10 cellular contexts compared by ENCODE assay signal in the genomic region with DNA sequence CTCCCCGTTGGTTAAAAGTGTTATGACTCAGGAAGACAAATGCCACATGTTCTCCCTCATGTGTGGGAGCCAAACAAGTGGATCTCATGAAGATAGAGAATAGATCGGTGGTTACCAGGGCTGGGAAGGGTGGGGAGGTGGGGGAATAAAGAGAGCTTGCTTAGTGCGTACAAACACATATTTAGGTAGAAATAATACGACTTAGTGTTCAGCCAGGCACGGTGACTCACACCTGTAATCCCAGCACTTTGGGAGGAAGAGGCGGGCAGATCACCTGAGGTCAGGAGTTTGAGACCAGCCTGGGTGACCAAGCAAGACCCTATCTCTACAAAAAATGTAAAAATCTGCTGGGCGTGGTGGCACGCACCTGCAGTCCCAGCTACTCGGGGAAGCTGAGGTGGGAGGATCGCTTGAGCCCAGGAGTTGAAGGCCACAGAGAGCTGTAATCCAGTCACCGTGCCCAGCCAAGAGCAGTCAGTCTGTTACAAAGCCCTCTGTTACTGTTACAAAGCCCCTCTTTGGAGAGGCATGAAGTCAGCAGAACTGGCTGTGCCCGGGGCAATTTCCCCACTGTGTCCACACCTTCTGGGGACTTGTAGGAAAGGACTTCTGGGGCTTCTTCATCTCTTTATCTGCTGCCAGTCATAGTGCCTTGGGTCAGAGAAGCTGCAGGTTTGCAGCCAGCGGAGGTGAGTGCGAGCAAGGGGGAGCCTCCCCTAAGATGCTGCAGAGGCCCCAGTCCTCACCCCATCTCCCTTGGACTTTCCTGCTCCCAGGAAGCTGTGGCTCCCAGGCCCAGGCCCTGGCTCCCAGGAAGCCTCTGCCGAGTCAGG. TPM values are rescaled to one million over a fixed set of nuclear protein-coding genes. Genes with fewer than 3 reads are reported as not detected.
DNase-seq lines count a peak whose midpoint lies in the region; ATAC-seq and TF ChIP-seq lines count a peak whose summit lies in the region.
"Had no signal": no experiment of that assay in that cellular context is flagged by ENCODE, and none has a peak within 500 bp of the region (broad histone marks: within the 10 kb centered on the region; RNA-seq: fewer than 3 reads in every experiment).

No MANE protein-coding gene starts in this region.

- H4K91ac ChIP-seq in mesenchymal stem cell (ENCODE audit: low read length) = no peak overlapping the region

- peak overlapping the region; percentile 83 for H2BK5ac ChIP-seq in mesenchymal stem cell (ENCODE audit: low read depth, low read length, poor library complexity, severe bottlenecking)

- peak overlapping the region; percentile 76 to 85 for H3K27ac ChIP-seq in breast epithelium
- H3K27ac ChIP-seq in mesenchymal stem cell (ENCODE audit: low read length, poor library complexity, severe bottlenecking) = peak overlapping the region; percentile 80
- peak overlapping the region; percentile 88 for H3K27ac ChIP-seq in temporal lobe (ENCODE audit: low read depth, low read length)
- H3K27ac ChIP-seq: ovary had no signal

- H3K23ac ChIP-seq in mesenchymal stem cell (ENCODE audit: low read length in 2 of 2) = no peak overlapping the region

- H3K18ac ChIP-seq in mesenchymal stem cell (ENCODE audit: low read depth in 1 of 2, low read length in 2 of 2) = peak overlapping the region in 1 of 2 experiments; percentile 34

- H3K79me1 ChIP-seq in mesenchymal stem cell (replicated peaks; ENCODE audit: low read length, poor library complexity, severe bottlenecking) = no peaks in the 10 kb centered on the region

- no peak overlapping the region for H2BK120ac ChIP-seq in mesenchymal stem cell (ENCODE audit: low read depth, low read length)

- H3K27me3 ChIP-seq in breast epithelium (no peaks in the 10 kb centered on the region), mesenchymal stem cell (ENCODE audit: control insufficient read depth in 1 of 2, insufficient read depth in 1 of 2, low read length in 2 of 2) (peaks cover 3 to 16% of the 10 kb centered on the region in 2 experiments), H7 (ENCODE audit: control insufficient read depth, insufficient read depth, low read length) (no peaks in the 10 kb centered on the region), BE2C (no peaks in the 10 kb centered on the region)
- H3K27me3 ChIP-seq: ovary had no signal

- ATAC-seq in HG03139 (IDR thresholded peaks at IDR 0.05; ENCODE audit: unreplicated experiment) = no peak

- H3K36me3 ChIP-seq in breast epithelium = no peaks in the 10 kb centered on the region
- H3K36me3 ChIP-seq in mesenchymal stem cell (ENCODE audit: control insufficient read depth in 1 of 2, insufficient read depth in 2 of 2, low read depth in 1 of 2, low read length in 2 of 2) = no peaks in the 10 kb centered on the region
- H3K36me3 ChIP-seq in H7 (replicated peaks; ENCODE audit: control insufficient read depth, insufficient read depth, low read length) = no peaks in the 10 kb centered on the region
- H3K36me3 ChIP-seq in BE2C = no peaks in the 10 kb centered on the region
- H3K36me3 ChIP-seq: ovary had no signal

- no peak overlapping the region for H3K4ac ChIP-seq in mesenchymal stem cell (ENCODE audit: low read depth in 1 of 2, low read length in 2 of 2)

- H3K9ac ChIP-seq in mesenchymal stem cell (ENCODE audit: low read length) = peak overlapping the region; percentile 53

- H3K4me3 ChIP-seq in breast epithelium (no peak overlapping the region), mesenchymal stem cell (ENCODE audit: insufficient read depth in 1 of 2, low read depth in 1 of 2, low read length in 2 of 2) (no peak overlapping the region), H7 (ENCODE audit: insufficient read depth, low read depth, low read length) (no peak overlapping the region), BE2C (ENCODE audit: low read depth, low read length) (no peak overlapping the region)
- H3K4me3 ChIP-seq: ovary had no signal

- intact Hi-C loops in breast epithelium (cut with DNase I; ENCODE audit: low total_unique reads) = no loop called here

- no peak overlapping the region for H2BK15ac ChIP-seq in mesenchymal stem cell (ENCODE audit: low read depth, poor library complexity, severe bottlenecking)

- WGBS in mesenchymal stem cell = 90% methylated on average over 15 of the region's 15 CpGs

- TF ChIP-seq CTCF in breast epithelium (IDR thresholded peaks at IDR 0.05) (no peak), BE2C (IDR thresholded peaks at IDR 0.05; ENCODE audit: low read depth, low read length) (no peak)

- H3K4me2 ChIP-seq in mesenchymal stem cell (ENCODE audit: low read length, poor library complexity, severe bottlenecking) = no peak overlapping the region

- H3K14ac ChIP-seq in mesenchymal stem cell (ENCODE audit: low read length in 2 of 2) = no peak overlapping the region

- peak overlapping the region; percentile 3 for H4K8ac ChIP-seq in mesenchymal stem cell (ENCODE audit: low read length)

- no peak overlapping the region for H2BK12ac ChIP-seq in mesenchymal stem cell (ENCODE audit: low read length in 2 of 2)

- no peaks in the 10 kb centered on the region for H3K4me1 ChIP-seq in breast epithelium
- peaks cover 18% of the 10 kb centered on the region for H3K4me1 ChIP-seq in mesenchymal stem cell (ENCODE audit: control insufficient read depth, insufficient read depth, low read depth, low read length)
- H3K4me1 ChIP-seq in BE2C = no peaks in the 10 kb centered on the region

- peak overlapping the region; percentile 81 for H2AK5ac ChIP-seq in mesenchymal stem cell (ENCODE audit: low read length, severe bottlenecking)

- no peak overlapping the region for H2AFZ ChIP-seq in mesenchymal stem cell (ENCODE audit: low read depth, low read length)

- DNase-seq in HT1080 (ENCODE audit: low read depth) (peak; percentile 7), breast epithelium (ENCODE audit: low spot score in 2 of 2) (no peak), mesenchymal stem cell (no peak), H7 (no peak), BE2C (no peak)
- DNase-seq: DND-41; stimulated activated CD4-positive, alpha-beta T cell treated with anti-CD3 and anti-CD28 coated beads, Interleukin-4, amount 100 ng/mL, for 24 hours had no signal

- no peaks in the 10 kb centered on the region for H3K9me3 ChIP-seq in breast epithelium
- H3K9me3 ChIP-seq in mesenchymal stem cell (ENCODE audit: control insufficient read depth, low read length) = no peaks in the 10 kb centered on the region
- H3K9me3 ChIP-seq in BE2C = no peaks in the 10 kb centered on the region
- H3K9me3 ChIP-seq: ovary had no signal

- TF ChIP-seq POLR2A in breast epithelium (IDR thresholded peaks at IDR 0.05) = no peak

RNA-seq across cellular contexts. Expression of a gene that starts 4.3 kb away (rescaled TPM):
- 0.85 TPM in 1 of 2 replicates, not detected in the other for total RNA-seq in HT1080 (2014; rRNA removed; shearing (Covaris generic))
- not detected in 2 replicates for polyA plus RNA-seq in HT1080 (2015; cell fraction: cytosol; rRNA removed)
- polyA plus RNA-seq in HT1080 (2015; cell fraction: nucleus; rRNA removed) = 0.97 TPM in 1 of 2 replicates, not detected in the other
- 1 to 10 TPM; 1.1 to 5.6 (median 2.0) TPM for total RNA-seq in breast epithelium
- not detected for polyA plus RNA-seq in mesenchymal stem cell (2013, experiment 1 of 2)
- not detected for polyA plus RNA-seq in mesenchymal stem cell (2013, experiment 2 of 2)
- 0.49 TPM for total RNA-seq in temporal lobe
- total RNA-seq in H7 (2014; rRNA removed; shearing (Covaris generic)) = 0.24 and 0.26 TPM in 2 replicates
- 0.76 TPM for polyA plus RNA-seq in BE2C (2012; ENCODE audit: insufficient read depth, insufficient read length, low read depth)

RNA-seq across cellular contexts. Expression of a gene that starts 36.0 kb away (rescaled TPM):
- total RNA-seq in HT1080 (2014; rRNA removed; shearing (Covaris generic)) = not detected in 2 replicates
- polyA plus RNA-seq in HT1080 (2015; cell fraction: cytosol; rRNA removed) = not detected in 2 replicates
- polyA plus RNA-seq in HT1080 (2015; cell fraction: nucleus; rRNA removed) = not detected in 2 replicates
- total RNA-seq in breast epithelium (under 1 TPM in 2 of 3 donors, not detected in 1; 0.15 to 0.66 TPM), temporal lobe (0.74 TPM)
- polyA plus RNA-seq in mesenchymal stem cell (2013, experiment 1 of 2) = not detected
- polyA plus RNA-seq in mesenchymal stem cell (2013, experiment 2 of 2) = not detected
- not detected in 2 replicates for total RNA-seq in H7 (2014; rRNA removed; shearing (Covaris generic))
- 0.37 TPM for polyA plus RNA-seq in BE2C (2012; ENCODE audit: insufficient read depth, insufficient read length, low read depth)
- polyA plus RNA-seq: ovary had no signal
